In the genomic region with DNA sequence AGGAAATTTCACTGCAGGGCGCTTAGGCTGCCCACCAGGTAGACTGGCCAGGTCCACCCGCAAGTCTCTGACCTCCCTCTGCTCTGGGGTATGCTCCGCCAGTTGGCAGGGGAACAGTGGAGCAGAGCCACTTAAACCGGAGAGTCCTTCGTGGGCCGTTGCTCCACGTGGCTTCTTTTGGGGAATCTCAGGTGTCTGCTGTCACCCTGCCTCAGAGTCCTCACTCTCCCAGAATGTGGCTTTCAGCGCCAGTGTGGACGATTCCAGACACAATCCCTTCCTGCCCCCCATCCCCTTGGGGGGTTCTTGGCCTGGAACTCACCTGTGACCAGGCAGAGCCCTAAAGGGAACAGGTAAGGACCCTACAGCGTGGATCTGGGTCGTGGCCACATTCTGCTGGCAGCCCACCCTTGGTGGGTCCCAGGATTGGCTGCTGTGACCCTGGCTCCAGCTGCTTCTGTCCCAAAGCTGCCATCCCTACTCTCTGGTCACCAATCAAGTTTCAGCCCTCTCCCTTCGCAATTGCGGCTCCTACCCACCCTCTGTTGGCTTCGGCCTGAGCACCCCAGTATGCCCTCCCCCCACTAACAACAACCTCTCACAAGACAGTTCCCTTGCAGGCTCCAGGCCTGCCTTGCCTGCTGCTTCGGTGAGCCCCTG, we compare ENCODE assay signal across 29 cellular contexts. TPM values are rescaled to one million over a fixed set of nuclear protein-coding genes. Genes with fewer than 3 reads are reported as not detected.
"Had no signal": no experiment of that assay in that cellular context is flagged by ENCODE, and none has a peak within 500 bp of the region (broad histone marks: within the 10 kb centered on the region; RNA-seq: fewer than 3 reads in every experiment).

No MANE protein-coding gene starts in this region.

- H3K9me3 Mint-ChIP-seq: immature natural killer cell; memory B cell; mesothelial cell of epicardium; natural killer cell; neural crest cell; stimulated activated memory B cell treated with anti-CD40 and anti-IgM and Interleukin-4, amounts not matched to agents 10 μg/mL and 1 μg/mL and 100 μg/mL, for 72 hours; stimulated activated naive CD8-positive, alpha-beta T cell treated with anti-CD3 and anti-CD28 coated beads, Interleukin-15, Interleukin-2, amounts not matched to agents 100 ng/mL and 50 ng/mL, for 24 hours had no signal

- DNase-seq: effector memory CD4-positive, alpha-beta T cell; kidney; left cardiac atrium; left ventricle myocardium inferior; lower lobe of right lung; natural killer cell; nucleus accumbens; pancreas; right lobe of liver; spleen; stimulated activated CD4-positive, alpha-beta T cell treated with anti-CD3 and anti-CD28 coated beads, Interleukin-15, amount 100 ng/mL, for 24 hours; stimulated activated CD4-positive, alpha-beta T cell treated with anti-CD3 and anti-CD28 coated beads, Interleukin-1b, Interleukin-23, amount 100 ng/mL, for 48 hours; stimulated activated CD4-positive, alpha-beta T cell treated with anti-CD3 and anti-CD28 coated beads, Interleukin-4, amount 100 ng/mL, for 24 hours; testis had no signal

- H3K36me3 Mint-ChIP-seq: immature natural killer cell; memory B cell; mesothelial cell of epicardium; natural killer cell; stimulated activated memory B cell treated with anti-CD40 and anti-IgM and Interleukin-4, amounts not matched to agents 10 μg/mL and 1 μg/mL and 100 μg/mL, for 72 hours had no signal

- H3K27me3 ChIP-seq: foreskin keratinocyte, pancreas, right lobe of liver, testis, tibial nerve had no signal

- H3K4me1 Mint-ChIP-seq: immature natural killer cell; memory B cell; mesothelial cell of epicardium; natural killer cell; neural crest cell; stimulated activated memory B cell treated with anti-CD40 and anti-IgM and Interleukin-4, amounts not matched to agents 10 μg/mL and 1 μg/mL and 100 μg/mL, for 72 hours had no signal

- H3K4me3 Mint-ChIP-seq: immature natural killer cell; memory B cell; mesothelial cell of epicardium; natural killer cell; neural crest cell; stimulated activated memory B cell treated with anti-CD40 and anti-IgM and Interleukin-4, amounts not matched to agents 10 μg/mL and 1 μg/mL and 100 μg/mL, for 72 hours; stimulated activated naive CD8-positive, alpha-beta T cell treated with anti-CD3 and anti-CD28 coated beads, Interleukin-15, Interleukin-2, amounts not matched to agents 100 ng/mL and 50 ng/mL, for 24 hours had no signal

- H3K36me3 ChIP-seq: esophagus muscularis mucosa, left ventricle myocardium inferior, lower lobe of right lung, pancreas, prostate gland, right lobe of liver, spleen, tibial nerve had no signal

- H3K4me3 ChIP-seq: esophagus muscularis mucosa, left ventricle myocardium inferior, lower lobe of right lung, pancreas, prostate gland, right lobe of liver, spleen, testis, tibial nerve had no signal

- H3K27ac ChIP-seq: epithelial cell of prostate, esophagus muscularis mucosa, foreskin keratinocyte, left ventricle myocardium inferior, lower lobe of right lung, pancreas, prostate gland, right lobe of liver, spleen, testis, tibial nerve had no signal

- ATAC-seq: lower lobe of right lung; stimulated activated memory B cell treated with anti-CD40 and anti-IgM and Interleukin-4, amounts not matched to agents 10 μg/mL and 1 μg/mL and 100 μg/mL, for 72 hours had no signal

- H3K27ac Mint-ChIP-seq: immature natural killer cell; memory B cell; mesothelial cell of epicardium; natural killer cell; stimulated activated memory B cell treated with anti-CD40 and anti-IgM and Interleukin-4, amounts not matched to agents 10 μg/mL and 1 μg/mL and 100 μg/mL, for 72 hours; stimulated activated naive CD8-positive, alpha-beta T cell treated with anti-CD3 and anti-CD28 coated beads, Interleukin-15, Interleukin-2, amounts not matched to agents 100 ng/mL and 50 ng/mL, for 24 hours had no signal

- H3K9me3 ChIP-seq: esophagus muscularis mucosa, left ventricle myocardium inferior, lower lobe of right lung, pancreas, prostate gland, right lobe of liver, spleen, testis, tibial nerve had no signal

- H3K4me1 ChIP-seq: esophagus muscularis mucosa, foreskin keratinocyte, lower lobe of right lung, pancreas, prostate gland, right lobe of liver, testis, tibial nerve had no signal

RNA-seq across cellular contexts. Expression of a gene that starts 22.2 kb away (rescaled TPM):
- total RNA-seq: esophagus muscularis mucosa, foreskin keratinocyte, kidney, lower lobe of right lung, mesothelial cell of epicardium, mucosa of gallbladder, natural killer cell, neural crest cell, pancreas, prostate gland, renal cortical epithelial cell, right lobe of liver, spleen, tibial nerve, ureter had no signal
- polyA plus RNA-seq: foreskin keratinocyte, immature natural killer cell, pancreas had no signal

RNA-seq across cellular contexts. Expression of a gene that starts 52.7 kb away (rescaled TPM):
- total RNA-seq: esophagus muscularis mucosa, foreskin keratinocyte, kidney, left cardiac atrium, left ventricle myocardium inferior, lower lobe of right lung, mesothelial cell of epicardium, mucosa of gallbladder, myocyte, natural killer cell, neural crest cell, pancreas, prostate gland, renal cortical epithelial cell, right lobe of liver, spleen, tibial nerve, ureter had no signal
- polyA plus RNA-seq: foreskin keratinocyte, immature natural killer cell, pancreas, spleen had no signal

RNA-seq across cellular contexts. Expression of a gene that starts 56.6 kb away (rescaled TPM):
- total RNA-seq: foreskin keratinocyte, kidney, left ventricle myocardium inferior, myocyte, natural killer cell, neural crest cell had no signal
- polyA plus RNA-seq: foreskin keratinocyte, immature natural killer cell had no signal
